Comparison of ENCODE assay signal across 28 cellular contexts in genomic region chr7:124785994-124786393, GRCh38. TPM values are rescaled to one million over a fixed set of nuclear protein-coding genes. Genes with fewer than 3 reads are reported as not detected.
"Had no signal": no experiment of that assay in that cellular context is flagged by ENCODE, and none has a peak within 500 bp of the region (broad histone marks: within the 10 kb centered on the region; RNA-seq: fewer than 3 reads in every experiment).

No MANE protein-coding gene starts in this region.

- H3K9me3 ChIP-seq: Peyer's patch, SJSA1, SK-N-SH had no signal

- DNase-seq: activated B cell treated with CpG ODN at 0.5 μM for 24 hours; activated CD4-positive, alpha-beta memory T cell treated with anti-CD3 and anti-CD28 coated beads for 36 hours; activated CD4-positive, alpha-beta T cell treated with anti-CD3 and anti-CD28 coated beads for 4 hours; activated CD4-positive, alpha-beta T cell treated with anti-CD3 and anti-CD28 coated beads, Interleukin-2, amount 50 U/mL, for 1 hour; activated CD4-positive, CD25-positive, alpha-beta regulatory T cell treated with anti-CD3 and anti-CD28 coated beads, Interleukin-2, amount 50 U/mL, for 72 hours; activated CD8-positive, alpha-beta memory T cell treated with anti-CD3 and anti-CD28 coated beads, Interleukin-2, amount 50 U/mL, for 4 hours; activated effector memory CD4-positive, alpha-beta T cell treated with Interleukin-2 at 50 U/mL for 16 hours; activated naive CD4-positive, alpha-beta T cell treated with anti-CD3 and anti-CD28 coated beads, Interleukin-2, amount 10 ng/mL, durations not matched to agents 7 days and 5 days; activated naive CD8-positive, alpha-beta T cell treated with anti-CD3 and anti-CD28 coated beads, Interleukin-2, amount 50 U/mL, for 24 hours; activated T-cell treated with anti-CD3 and anti-CD28 coated beads for 4 hours; activated T-cell treated with anti-CD3 and anti-CD28 coated beads, Interleukin-2, amount 50 U/mL, for 48 hours; anterior cingulate cortex; caudate nucleus; cerebellar nuclear complex; MM.1S; NCI-H1417; NCI-H187 treated with DMSO at 0.1 percent for 48 hours; NK-92 treated with Interleukin-12 subunit alpha and Interleukin-12 subunit beta, amount 100 ng/mL, for 24 hours; PC-3; Peyer's patch; RPMI8226; SHP77 treated with DMSO at 0.1 percent for 48 hours; SK-N-SH had no signal

- H3K4me3 ChIP-seq: Peyer's patch, SJSA1 had no signal

- H3K36me3 ChIP-seq: Peyer's patch, SJSA1 had no signal

- H3K9ac ChIP-seq: KMS-11, SK-N-SH had no signal

- FAIRE-seq: bronchial epithelial cell had no signal

- H3K9me2 ChIP-seq: SK-N-SH had no signal

- H3K4me2 ChIP-seq: KMS-11, SK-N-SH had no signal

- H3K4me1 ChIP-seq: Peyer's patch, SJSA1 had no signal

- H3K27ac ChIP-seq: KMS-11, Peyer's patch, SJSA1, VCaP had no signal

- ATAC-seq: activated naive CD8-positive, alpha-beta T cell treated with anti-CD3 and anti-CD28 coated beads, Interleukin-2, amount 50 U/mL, for 24 hours had no signal

- H3K27me3 ChIP-seq: Peyer's patch, SJSA1 had no signal

RNA-seq across cellular contexts. Expression of gene GPR37, which starts 20.4 kb away (rescaled TPM):
- total RNA-seq: activated B cell treated with CpG ODN at 0.5 μM for 24 hours, LHCN-M2, SJSA1 had no signal
